In genomic region chr17:17398188-17398927, GRCh38 we compare ENCODE assay signal across 14 cellular contexts.
DNase-seq lines count a peak whose midpoint lies in the region; ATAC-seq and TF ChIP-seq lines count a peak whose summit lies in the region.
"Had no signal": no experiment of that assay in that cellular context is flagged by ENCODE, and none has a peak within 500 bp of the region (broad histone marks: within the 10 kb centered on the region; RNA-seq: fewer than 3 reads in every experiment).

No MANE protein-coding gene starts in this region.

- peak; percentile 70 for DNase-seq in AG20443 (ENCODE audit: low spot score)
- peak; percentile 74 for DNase-seq in NCI-H1436 (lab: John Stamatoyannopoulos, UW)
- peak; percentile 75 for DNase-seq in fibroblast of gingiva (ENCODE audit: low read depth)
- peak; percentile 70 to 87 for DNase-seq in psoas muscle
- DNase-seq in activated T-helper 2 cell treated with anti-CD3 and anti-CD28 coated beads, Interferon-gamma antibody, Interleukin-2, Interleukin-4, amounts not matched to agents 10 μg/mL and 5 μg/mL and 100 μg/mL, durations not matched to agents 14 hours and 24 hours and 36 hours (ENCODE audit: low spot score): no peak
- no peak for DNase-seq in activated CD4-positive, CD25-positive, alpha-beta regulatory T cell (lab: John Stamatoyannopoulos, UW)
- DNase-seq: activated CD8-positive, alpha-beta memory T cell treated with anti-CD3 and anti-CD28 coated beads, Interleukin-2, amount 10 ng/mL, durations not matched to agents 7 days and 5 days; EL; SHP77 treated with DMSO at 0.1 percent for 48 hours had no signal

- no peak overlapping the region for H3K27ac Mint-ChIP-seq in activated T-helper 2 cell treated with anti-CD3 and anti-CD28 coated beads, Interferon-gamma antibody, Interleukin-2, Interleukin-4, amounts not matched to agents 10 μg/mL and 5 μg/mL and 100 μg/mL, durations not matched to agents 14 hours and 24 hours and 36 hours
- H3K27ac Mint-ChIP-seq: activated CD8-positive, alpha-beta memory T cell treated with anti-CD3 and anti-CD28 coated beads, Interleukin-2, amount 10 ng/mL, durations not matched to agents 7 days and 5 days; activated naive CD4-positive, alpha-beta T cell treated with anti-CD3 and anti-CD28 coated beads, Interleukin-2, amount 50 U/mL, for 72 hours; dendritic cell treated with granulocyte-macrophage colony-stimulating factor and Interleukin-4, amounts not matched to agents 40 ng/mL and 50 ng/mL, for 4 days had no signal

- H3K4me3 ChIP-seq in psoas muscle: no peak overlapping the region

- WGBS in psoas muscle, 3 donors: 34 to 46% (median 43%) methylated on average over 8 of the region's 8 CpGs

- intact Hi-C loops in psoas muscle (cut with DNase I): no loop called here
- intact Hi-C loops in activated T-helper 2 cell treated with anti-CD3 and anti-CD28 coated beads, Interferon-gamma antibody, Interleukin-2, Interleukin-4, amounts not matched to agents 10 μg/mL and 5 μg/mL and 100 μg/mL, durations not matched to agents 14 hours and 24 hours and 36 hours (cut with micrococcal nuclease): no loop called here

- H3K27ac ChIP-seq in psoas muscle: peak overlapping the region; percentile 41
- H3K27ac ChIP-seq: KMS-11 had no signal

- peaks cover 8% of the 10 kb centered on the region for H3K27me3 Mint-ChIP-seq in activated T-helper 2 cell treated with anti-CD3 and anti-CD28 coated beads, Interferon-gamma antibody, Interleukin-2, Interleukin-4, amounts not matched to agents 10 μg/mL and 5 μg/mL and 100 μg/mL, durations not matched to agents 14 hours and 24 hours and 36 hours (ENCODE audit: low read depth)

- no peak for TF ChIP-seq CTCF in psoas muscle (IDR thresholded peaks at IDR 0.05)

- H3K4me1 ChIP-seq in psoas muscle: no peaks in the 10 kb centered on the region

- no peaks in the 10 kb centered on the region for H3K36me3 ChIP-seq in psoas muscle (ENCODE audit: insufficient read depth in 1 of 2, low read depth in 1 of 2)

- ATAC-seq in psoas muscle (peak; percentile 39 to 82 (median 52)), GM21786 (IDR thresholded peaks at IDR 0.05; ENCODE audit: unreplicated experiment) (no peak), GM21825 (IDR thresholded peaks at IDR 0.05; ENCODE audit: unreplicated experiment) (no peak)
- ATAC-seq: activated CD8-positive, alpha-beta memory T cell treated with anti-CD3 and anti-CD28 coated beads, Interleukin-2, amount 10 ng/mL, durations not matched to agents 7 days and 5 days; activated naive CD4-positive, alpha-beta T cell treated with anti-CD3 and anti-CD28 coated beads, Interleukin-2, amount 50 U/mL, for 72 hours had no signal

- H3K4me3 Mint-ChIP-seq in activated T-helper 2 cell treated with anti-CD3 and anti-CD28 coated beads, Interferon-gamma antibody, Interleukin-2, Interleukin-4, amounts not matched to agents 10 μg/mL and 5 μg/mL and 100 μg/mL, durations not matched to agents 14 hours and 24 hours and 36 hours (ENCODE audit: low read depth): no peak overlapping the region
- H3K4me3 Mint-ChIP-seq: activated CD8-positive, alpha-beta memory T cell treated with anti-CD3 and anti-CD28 coated beads, Interleukin-2, amount 10 ng/mL, durations not matched to agents 7 days and 5 days; dendritic cell treated with granulocyte-macrophage colony-stimulating factor and Interleukin-4, amounts not matched to agents 40 ng/mL and 50 ng/mL, for 4 days had no signal

- no peaks in the 10 kb centered on the region for H3K9me3 Mint-ChIP-seq in activated T-helper 2 cell treated with anti-CD3 and anti-CD28 coated beads, Interferon-gamma antibody, Interleukin-2, Interleukin-4, amounts not matched to agents 10 μg/mL and 5 μg/mL and 100 μg/mL, durations not matched to agents 14 hours and 24 hours and 36 hours
- H3K9me3 Mint-ChIP-seq: activated naive CD4-positive, alpha-beta T cell treated with anti-CD3 and anti-CD28 coated beads, Interleukin-2, amount 50 U/mL, for 72 hours; dendritic cell treated with granulocyte-macrophage colony-stimulating factor and Interleukin-4, amounts not matched to agents 40 ng/mL and 50 ng/mL, for 4 days had no signal

- H3K9me3 ChIP-seq in psoas muscle: peaks cover 3% of the 10 kb centered on the region

- H3K4me1 Mint-ChIP-seq in activated T-helper 2 cell treated with anti-CD3 and anti-CD28 coated beads, Interferon-gamma antibody, Interleukin-2, Interleukin-4, amounts not matched to agents 10 μg/mL and 5 μg/mL and 100 μg/mL, durations not matched to agents 14 hours and 24 hours and 36 hours (ENCODE audit: low read depth): peaks cover 6% of the 10 kb centered on the region

- no peaks in the 10 kb centered on the region for H3K36me3 Mint-ChIP-seq in activated T-helper 2 cell treated with anti-CD3 and anti-CD28 coated beads, Interferon-gamma antibody, Interleukin-2, Interleukin-4, amounts not matched to agents 10 μg/mL and 5 μg/mL and 100 μg/mL, durations not matched to agents 14 hours and 24 hours and 36 hours (ENCODE audit: low read depth)
- H3K36me3 Mint-ChIP-seq: activated naive CD4-positive, alpha-beta T cell treated with anti-CD3 and anti-CD28 coated beads, Interleukin-2, amount 50 U/mL, for 72 hours had no signal

- no peaks in the 10 kb centered on the region for H3K27me3 ChIP-seq in psoas muscle (ENCODE audit: insufficient read depth in 3 of 3, low read length in 2 of 3)

Comparison
In these comparisons a context has a peak if more than half of its experiments do, and no peak if none do; other contexts are left out.
1. DNase-seq: peak in AG20443 (single experiment), NCI-H1436 (single experiment), fibroblast of gingiva (single experiment) and psoas muscle (2 of 2); none in activated T-helper 2 cell treated with anti-CD3 and anti-CD28 coated beads, Interferon-gamma antibody, Interleukin-2, Interleukin-4, amounts not matched to agents 10 μg/mL and 5 μg/mL and 100 μg/mL, durations not matched to agents 14 hours and 24 hours and 36 hours (single experiment) and activated CD4-positive, CD25-positive, alpha-beta regulatory T cell (0 of 4).
2. ATAC-seq: peak in psoas muscle (4 of 4); none in GM21786 (single experiment) and GM21825 (single experiment).